Comparison of ENCODE assay signal across 1 cellular context in the genomic region with DNA sequence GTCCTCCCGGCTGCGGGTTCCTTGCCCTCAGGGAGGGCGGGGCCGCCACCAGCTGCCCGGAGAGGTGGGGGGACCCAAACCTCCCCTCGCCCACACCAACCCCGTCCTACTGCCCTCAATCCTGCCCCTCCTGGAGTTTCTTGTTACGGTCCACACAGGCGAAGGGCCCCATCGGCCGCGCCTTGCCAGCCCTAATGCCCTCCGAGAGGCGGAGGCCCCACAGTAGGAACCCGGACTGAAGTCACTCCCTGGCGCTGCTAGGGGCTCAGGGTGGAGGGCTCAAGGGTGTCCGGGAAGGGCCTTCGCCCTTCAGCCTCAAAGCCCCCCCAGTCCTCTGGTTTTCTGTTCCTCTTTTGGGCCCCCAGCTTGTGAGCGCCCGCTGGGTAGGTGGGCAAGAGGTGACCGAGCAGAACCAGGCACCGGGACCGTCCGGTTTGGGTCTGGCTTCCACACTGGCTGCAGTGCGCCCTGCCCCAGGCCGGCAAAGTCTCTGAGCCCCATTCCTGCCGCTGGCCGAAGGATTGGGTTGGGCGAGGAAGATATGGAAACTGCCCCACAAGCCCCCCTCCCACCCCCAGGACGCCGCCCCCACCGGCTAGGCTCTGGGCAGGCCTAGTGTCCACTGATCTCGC.
TF ChIP-seq lines count a peak whose summit lies in the region.

No MANE protein-coding gene starts in this region.

TF ChIP-seq in GM23338, 12 proteins besides CTCF, POLR2A, EP300 and RAD21 (continued from another document):
- TF ChIP-seq, protein P1, sequence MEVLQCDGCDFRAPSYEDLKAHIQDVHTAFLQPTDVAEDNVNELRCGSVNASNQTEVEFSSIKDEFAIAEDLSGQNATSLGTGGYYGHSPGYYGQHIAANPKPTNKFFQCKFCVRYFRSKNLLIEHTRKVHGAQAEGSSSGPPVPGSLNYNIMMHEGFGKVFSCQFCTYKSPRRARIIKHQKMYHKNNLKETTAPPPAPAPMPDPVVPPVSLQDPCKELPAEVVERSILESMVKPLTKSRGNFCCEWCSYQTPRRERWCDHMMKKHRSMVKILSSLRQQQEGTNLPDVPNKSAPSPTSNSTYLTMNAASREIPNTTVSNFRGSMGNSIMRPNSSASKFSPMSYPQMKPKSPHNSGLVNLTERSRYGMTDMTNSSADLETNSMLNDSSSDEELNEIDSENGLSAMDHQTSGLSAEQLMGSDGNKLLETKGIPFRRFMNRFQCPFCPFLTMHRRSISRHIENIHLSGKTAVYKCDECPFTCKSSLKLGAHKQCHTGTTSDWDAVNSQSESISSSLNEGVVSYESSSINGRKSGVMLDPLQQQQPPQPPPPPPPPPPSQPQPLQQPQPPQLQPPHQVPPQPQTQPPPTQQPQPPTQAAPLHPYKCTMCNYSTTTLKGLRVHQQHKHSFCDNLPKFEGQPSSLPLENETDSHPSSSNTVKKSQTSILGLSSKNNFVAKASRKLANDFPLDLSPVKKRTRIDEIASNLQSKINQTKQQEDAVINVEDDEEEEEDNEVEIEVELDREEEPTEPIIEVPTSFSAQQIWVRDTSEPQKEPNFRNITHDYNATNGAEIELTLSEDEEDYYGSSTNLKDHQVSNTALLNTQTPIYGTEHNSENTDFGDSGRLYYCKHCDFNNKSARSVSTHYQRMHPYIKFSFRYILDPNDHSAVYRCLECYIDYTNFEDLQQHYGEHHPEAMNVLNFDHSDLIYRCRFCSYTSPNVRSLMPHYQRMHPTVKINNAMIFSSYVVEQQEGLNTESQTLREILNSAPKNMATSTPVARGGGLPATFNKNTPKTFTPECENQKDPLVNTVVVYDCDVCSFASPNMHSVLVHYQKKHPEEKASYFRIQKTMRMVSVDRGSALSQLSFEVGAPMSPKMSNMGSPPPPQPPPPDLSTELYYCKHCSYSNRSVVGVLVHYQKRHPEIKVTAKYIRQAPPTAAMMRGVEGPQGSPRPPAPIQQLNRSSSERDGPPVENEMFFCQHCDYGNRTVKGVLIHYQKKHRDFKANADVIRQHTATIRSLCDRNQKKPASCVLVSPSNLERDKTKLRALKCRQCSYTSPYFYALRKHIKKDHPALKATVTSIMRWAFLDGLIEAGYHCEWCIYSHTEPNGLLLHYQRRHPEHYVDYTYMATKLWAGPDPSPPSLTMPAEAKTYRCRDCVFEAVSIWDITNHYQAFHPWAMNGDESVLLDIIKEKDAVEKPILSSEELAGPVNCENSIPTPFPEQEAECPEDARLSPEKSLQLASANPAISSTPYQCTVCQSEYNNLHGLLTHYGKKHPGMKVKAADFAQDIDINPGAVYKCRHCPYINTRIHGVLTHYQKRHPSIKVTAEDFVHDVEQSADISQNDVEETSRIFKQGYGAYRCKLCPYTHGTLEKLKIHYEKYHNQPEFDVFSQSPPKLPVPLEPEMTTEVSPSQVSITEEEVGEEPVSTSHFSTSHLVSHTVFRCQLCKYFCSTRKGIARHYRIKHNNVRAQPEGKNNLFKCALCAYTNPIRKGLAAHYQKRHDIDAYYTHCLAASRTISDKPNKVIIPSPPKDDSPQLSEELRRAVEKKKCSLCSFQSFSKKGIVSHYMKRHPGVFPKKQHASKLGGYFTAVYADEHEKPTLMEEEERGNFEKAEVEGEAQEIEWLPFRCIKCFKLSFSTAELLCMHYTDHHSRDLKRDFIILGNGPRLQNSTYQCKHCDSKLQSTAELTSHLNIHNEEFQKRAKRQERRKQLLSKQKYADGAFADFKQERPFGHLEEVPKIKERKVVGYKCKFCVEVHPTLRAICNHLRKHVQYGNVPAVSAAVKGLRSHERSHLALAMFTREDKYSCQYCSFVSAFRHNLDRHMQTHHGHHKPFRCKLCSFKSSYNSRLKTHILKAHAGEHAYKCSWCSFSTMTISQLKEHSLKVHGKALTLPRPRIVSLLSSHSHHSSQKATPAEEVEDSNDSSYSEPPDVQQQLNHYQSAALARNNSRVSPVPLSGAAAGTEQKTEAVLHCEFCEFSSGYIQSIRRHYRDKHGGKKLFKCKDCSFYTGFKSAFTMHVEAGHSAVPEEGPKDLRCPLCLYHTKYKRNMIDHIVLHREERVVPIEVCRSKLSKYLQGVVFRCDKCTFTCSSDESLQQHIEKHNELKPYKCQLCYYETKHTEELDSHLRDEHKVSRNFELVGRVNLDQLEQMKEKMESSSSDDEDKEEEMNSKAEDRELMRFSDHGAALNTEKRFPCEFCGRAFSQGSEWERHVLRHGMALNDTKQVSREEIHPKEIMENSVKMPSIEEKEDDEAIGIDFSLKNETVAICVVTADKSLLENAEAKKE (CRISPR knock-in tag; IDR thresholded peaks at IDR 0.05), result no peak
